10 cellular contexts compared by ENCODE assay signal in genomic region chr14:54189358-54190354, GRCh38.
DNase-seq lines count a peak whose midpoint lies in the region; ATAC-seq and TF ChIP-seq lines count a peak whose summit lies in the region.
"Had no signal": no experiment of that assay in that cellular context is flagged by ENCODE, and none has a peak within 500 bp of the region (broad histone marks: within the 10 kb centered on the region; RNA-seq: fewer than 3 reads in every experiment).

No MANE protein-coding gene starts in this region.

- intact Hi-C loops in HCT116 (cut with micrococcal nuclease), result no loop called here

- H3K27ac ChIP-seq in HCT116 (ENCODE audit: low read depth, low read length) (peak overlapping the region; percentile 71), smooth muscle cell (ENCODE audit: low read depth) (peak overlapping the region; percentile 72)
- H3K27ac ChIP-seq: cardiac muscle cell had no signal

- H3K4me3 ChIP-seq in HCT116 (replicated peaks in 1 of 2; ENCODE audit: low read depth in 1 of 2, low read length in 2 of 2) (no peak overlapping the region), fibroblast of mammary gland (ENCODE audit: control insufficient read depth, low read depth, low read length) (no peak overlapping the region), smooth muscle cell (no peak overlapping the region)
- H3K4me3 ChIP-seq: cardiac muscle cell had no signal

- H3F3A ChIP-seq in smooth muscle cell (ENCODE audit: low read depth), result peaks cover 10% of the 10 kb centered on the region

- POLR2A ChIA-PET in HCT116 (lab: Charles Lee), result no interaction called here

- H3K36me3 ChIP-seq in HCT116 (ENCODE audit: control insufficient read depth in 1 of 2, insufficient read depth in 2 of 2, low read length in 2 of 2) (no peaks in the 10 kb centered on the region), smooth muscle cell (ENCODE audit: low read depth) (no peaks in the 10 kb centered on the region)
- H3K36me3 ChIP-seq: cardiac muscle cell had no signal

- RAD21 ChIA-PET in HCT116 (lab: Charles Lee; ENCODE audit: low non-redundant PET in 1 of 2, low total read pairs in 2 of 2, uncharacterized antibody in 2 of 2, unreplicated experiment in 2 of 2), result no interaction called here

- no peak for TF ChIP-seq CTCF in HCT116 (IDR thresholded peaks at IDR 0.05 in 2 of 3, conservative IDR thresholded peaks at IDR 0.05 in 1 of 3; ENCODE audit: borderline replicate concordance in 1 of 3, insufficient read depth in 1 of 3, low read depth in 2 of 3, low read length in 2 of 3)
- no peak for TF ChIP-seq CTCF in fibroblast of mammary gland (conservative IDR thresholded peaks at IDR 0.05; ENCODE audit: control insufficient read depth, insufficient read depth, low read depth, low read length)
- TF ChIP-seq CTCF in smooth muscle cell (IDR thresholded peaks at IDR 0.05; ENCODE audit: borderline replicate concordance, insufficient read depth, poor library complexity, severe bottlenecking), result no peak

- CTCF ChIA-PET in HCT116 (lab: Charles Lee), result interaction anchor here (1.1 kb wide), 1 partner anchor 15 kb away, joined by 3 read pairs; no protein-coding TSS in a partner anchor

- H3K79me2 ChIP-seq in HCT116 (ENCODE audit: insufficient read depth, low read length) (no peaks in the 10 kb centered on the region), smooth muscle cell (ENCODE audit: low read depth) (no peaks in the 10 kb centered on the region)

- DNase-seq in HCT116 (ENCODE audit: low read depth, low spot score) (peak; percentile 59), RPMI7951 (ENCODE audit: low read depth) (peak; percentile 92), fibroblast of mammary gland (ENCODE audit: low read depth) (peak; percentile 81), smooth muscle cell (lab: John Stamatoyannopoulos, UW; ENCODE audit: unreplicated experiment) (no peak), anterior cingulate cortex (lab: John Stamatoyannopoulos, UW) (no peak), NCI-H524 (lab: John Stamatoyannopoulos, UW) (no peak)
- DNase-seq in stimulated activated CD4-positive, alpha-beta T cell treated with anti-CD3 and anti-CD28 coated beads, Interleukin-15, amount 100 ng/mL, for 24 hours, result no peak
- DNase-seq: activated CD8-positive, alpha-beta memory T cell treated with anti-CD3 and anti-CD28 coated beads, Interleukin-2, amount 50 U/mL, for 4 hours; NCI-H2029 had no signal

- no TSS peak for BruUV-seq in HCT116 (replicated peaks; lab: Mats Ljungman, UMichigan)

- ATAC-seq in HCT116, result peak; percentile 89

- no peak for TF ChIP-seq RAD21 in HCT116 (IDR thresholded peaks at IDR 0.05; ENCODE audit: low read depth)

- H4K20me1 ChIP-seq in HCT116 (ENCODE audit: insufficient read depth) (no peaks in the 10 kb centered on the region), smooth muscle cell (ENCODE audit: low read depth) (no peaks in the 10 kb centered on the region)

- peaks cover 14 to 16% of the 10 kb centered on the region in 2 experiments for H3K4me1 ChIP-seq in HCT116 (ENCODE audit: control insufficient read depth in 1 of 2, insufficient read depth in 2 of 2, low read length in 2 of 2)
- H3K4me1 ChIP-seq in smooth muscle cell (ENCODE audit: low read depth), result peaks cover 13% of the 10 kb centered on the region

- H2AFZ ChIP-seq in HCT116 (ENCODE audit: low read depth, low read length, poor library complexity, severe bottlenecking) (peak overlapping the region; percentile 87), smooth muscle cell (ENCODE audit: low read depth) (peak overlapping the region; percentile 53)

- H3K27me3 ChIP-seq in HCT116 (ENCODE audit: insufficient read depth, low read length), result no peaks in the 10 kb centered on the region
- no peaks in the 10 kb centered on the region for H3K27me3 ChIP-seq in smooth muscle cell (ENCODE audit: low read depth)
- H3K27me3 ChIP-seq: cardiac muscle cell had no signal

- no peaks in the 10 kb centered on the region for H3K9me3 ChIP-seq in HCT116 (ENCODE audit: control insufficient read depth in 1 of 2, insufficient read depth in 1 of 2, low read depth in 1 of 2, low read length in 2 of 2)
- no peaks in the 10 kb centered on the region for H3K9me3 ChIP-seq in smooth muscle cell (replicated peaks; ENCODE audit: low read depth)

- H3K9me2 ChIP-seq in HCT116 (ENCODE audit: insufficient read depth), result 0 out of 2 replicates have a peak, but pooled peaks cover 3% of the 10 kb centered on the region

- H3K4me2 ChIP-seq in HCT116 (ENCODE audit: low read length) (peak overlapping the region; percentile 44), smooth muscle cell (peak overlapping the region; percentile 56)

- H3K9ac ChIP-seq in HCT116 (ENCODE audit: low read length) (no peak overlapping the region), smooth muscle cell (ENCODE audit: low read depth) (no peak overlapping the region)

- TF ChIP-seq POLR2A in HCT116 (IDR thresholded peaks at IDR 0.05; ENCODE audit: borderline replicate concordance, extremely low read depth, insufficient read depth, insufficient read length), result no peak

- WGBS in smooth muscle cell (ENCODE audit: low lambda C conversion rate), result 60% methylated on average over 5 of the region's 5 CpGs

TF ChIP-seq in HCT116, 20 proteins besides CTCF, POLR2A, EP300 and RAD21 (continues in another document):
- peak; percentile 43; the same call in 1 of the 2 replicates for TF ChIP-seq MAX (IDR thresholded peaks at IDR 0.05)
- no peak for TF ChIP-seq EZH2 (IDR thresholded peaks at IDR 0.05)
- no peak for TF ChIP-seq ZBTB33 (IDR thresholded peaks at IDR 0.05; ENCODE audit: extremely low read depth, insufficient replicate concordance, low read length)
- no peak for TF ChIP-seq EZH2phosphoT487 (IDR thresholded peaks at IDR 0.05; ENCODE audit: borderline replicate concordance)
- TF ChIP-seq REST (IDR thresholded peaks at IDR 0.05; ENCODE audit: low read depth), result no peak
- TF ChIP-seq TCF7L2 (IDR thresholded peaks at IDR 0.05; ENCODE audit: borderline replicate concordance, extremely low read depth, insufficient read depth, insufficient read length), result peak; percentile 97
- no peak for TF ChIP-seq EGR1 (IDR thresholded peaks at IDR 0.05; ENCODE audit: low read depth)
- no peak for TF ChIP-seq ATF3 (IDR thresholded peaks at IDR 0.05)
- TF ChIP-seq POLR2AphosphoS5 (IDR thresholded peaks at IDR 0.05; ENCODE audit: low read depth, low read length), result no peak
- TF ChIP-seq FOSL1 (IDR thresholded peaks at IDR 0.05; ENCODE audit: low read depth), result peak; percentile 50; the same call in 1 of the 2 replicates
- peak; percentile 59 for TF ChIP-seq SP1 (IDR thresholded peaks at IDR 0.05; ENCODE audit: low read depth)
- no peak for TF ChIP-seq SRF (IDR thresholded peaks at IDR 0.05; ENCODE audit: low read depth)
- no peak for TF ChIP-seq ZNF274 (IDR thresholded peaks at IDR 0.05; ENCODE audit: low read depth, low read length)
- TF ChIP-seq YY1 (IDR thresholded peaks at IDR 0.05; ENCODE audit: extremely low read depth, insufficient replicate concordance, low read depth, low read length), result no peak
- peak; percentile 42; the same call in 1 of the 2 replicates for TF ChIP-seq ELF1 (IDR thresholded peaks at IDR 0.05; ENCODE audit: borderline replicate concordance, low read depth)
- no peak for TF ChIP-seq CEBPB (IDR thresholded peaks at IDR 0.05; ENCODE audit: low read depth)
- no peak for TF ChIP-seq SIN3A (IDR thresholded peaks at IDR 0.05; ENCODE audit: low read depth)

Comparison
In these comparisons a context has a peak if more than half of its experiments do, and no peak if none do; other contexts are left out.
1. DNase-seq: peak in HCT116 (single experiment), RPMI7951 (single experiment) and fibroblast of mammary gland (single experiment); none in smooth muscle cell (single experiment), stimulated activated CD4-positive, alpha-beta T cell treated with anti-CD3 and anti-CD28 coated beads, Interleukin-15, amount 100 ng/mL, for 24 hours (single experiment), anterior cingulate cortex (0 of 58) and NCI-H524 (0 of 2).